Comparison of ENCODE assay signal across 21 cellular contexts in genomic region chr21:34602061-34602460, GRCh38. TPM values are rescaled to one million over a fixed set of nuclear protein-coding genes. Genes with fewer than 3 reads are reported as not detected.
A peak's percentile ranks its signal among the peaks of the same experiment; 100 is the strongest.
DNase-seq lines count a peak whose midpoint lies in the region; TF ChIP-seq lines count a peak whose summit lies in the region.
"Had no signal": no experiment of that assay in that cellular context is flagged by ENCODE, and none has a peak within 500 bp of the region (broad histone marks: within the 10 kb centered on the region; RNA-seq: fewer than 3 reads in every experiment).

No MANE protein-coding gene starts in this region.

- peak; percentile 42 for DNase-seq in NCI-H2107 treated with DMSO at 0.1 percent for 48 hours (lab: John Stamatoyannopoulos, UW; ENCODE audit: unreplicated experiment)
- no peak for DNase-seq in NCI-H2107 (lab: John Stamatoyannopoulos, UW)
- peak; percentile 76 for DNase-seq in DMS79 treated with DMSO at 0.1 percent for 48 hours (lab: John Stamatoyannopoulos, UW)
- DNase-seq in pons (ENCODE audit: low spot score) = peak; percentile 64
- DNase-seq in GDM1 (lab: John Stamatoyannopoulos, UW) = no peak
- no peak for DNase-seq in SHP77 treated with DMSO at 0.1 percent for 48 hours (lab: John Stamatoyannopoulos, UW)
- DNase-seq: BE2C; CD4-positive, CD25-positive, alpha-beta regulatory T cell; COR-L47; DMS 273 treated with DMSO at 0.1 percent for 48 hours; GF-D8; GM23248; Kasumi-1; MM.1S; NCI-H1092; NCI-H2171; NCI-H446 treated with DMSO at 0.1 percent for 48 hours; NCI-H774; RPMI8226; SIG-M5 had no signal

- peak overlapping the region in 4 of 5 experiments; percentile 39 to 95 (median 46) for H3K27ac Mint-ChIP-seq in brain
- H3K27ac Mint-ChIP-seq: CD4-positive, CD25-positive, alpha-beta regulatory T cell had no signal

- no peak for TF ChIP-seq CTCF in brain (conservative IDR thresholded peaks at IDR 0.05)

- peaks cover 37% of the 10 kb centered on the region for H3K4me1 Mint-ChIP-seq in brain

- H3K4me3 Mint-ChIP-seq in brain = peak overlapping the region in 1 of 5 experiments; percentile 47
- H3K4me3 Mint-ChIP-seq: CD4-positive, CD25-positive, alpha-beta regulatory T cell had no signal

- H3K9me3 Mint-ChIP-seq in brain = peaks cover 0 to 4% (median 0%) of the 10 kb centered on the region in 5 experiments
- H3K9me3 Mint-ChIP-seq: CD4-positive, CD25-positive, alpha-beta regulatory T cell had no signal

- H3K36me3 Mint-ChIP-seq in brain = no peaks in the 10 kb centered on the region
- H3K36me3 Mint-ChIP-seq: CD4-positive, CD25-positive, alpha-beta regulatory T cell had no signal

- H3K27me3 Mint-ChIP-seq in brain = no peaks in the 10 kb centered on the region
- H3K27me3 Mint-ChIP-seq: CD4-positive, CD25-positive, alpha-beta regulatory T cell had no signal

RNA-seq across cellular contexts. Expression of gene RCAN1, which starts 12.9 kb away (rescaled TPM):
- 49.9 TPM for polyA plus RNA-seq in brain (ENCODE audit: insufficient read depth, low read depth, low replicate concordance)

Comparison
In these comparisons a context has a peak if more than half of its experiments do, and no peak if none do; other contexts are left out.
1. DNase-seq: peak in NCI-H2107 treated with DMSO at 0.1 percent for 48 hours (single experiment), DMS79 treated with DMSO at 0.1 percent for 48 hours (single experiment) and pons (single experiment); none in NCI-H2107 (single experiment), GDM1 (single experiment) and SHP77 treated with DMSO at 0.1 percent for 48 hours (single experiment).